1 cellular context compared by ENCODE assay signal in genomic region chr17:27596571-27597187, GRCh38.
TF ChIP-seq lines count a peak whose summit lies in the region.

No MANE protein-coding gene starts in this region.

TF ChIP-seq in IMR-90, 13 proteins besides CTCF, POLR2A, EP300 and RAD21:
- no peak for TF ChIP-seq RCOR1 (IDR thresholded peaks at IDR 0.05; ENCODE audit: insufficient replicate concordance, low read length)
- no peak for TF ChIP-seq NFE2L2 (IDR thresholded peaks at IDR 0.05; ENCODE audit: low read depth, low read length)
- no peak for TF ChIP-seq CEBPB (IDR thresholded peaks at IDR 0.05; ENCODE audit: low read depth, low read length)
- TF ChIP-seq MAZ (IDR thresholded peaks at IDR 0.05; ENCODE audit: borderline replicate concordance, low read depth, low read length): no peak
- no peak for TF ChIP-seq MAFK (IDR thresholded peaks at IDR 0.05; ENCODE audit: low read depth, low read length)
- TF ChIP-seq FOS (IDR thresholded peaks at IDR 0.05; ENCODE audit: low read depth, low read length): no peak
- no peak for TF ChIP-seq CHD1 (IDR thresholded peaks at IDR 0.05; ENCODE audit: low read depth, low read length)
- no peak for TF ChIP-seq MXI1 (IDR thresholded peaks at IDR 0.05; ENCODE audit: borderline replicate concordance, low read depth, low read length)
- TF ChIP-seq ELK1 (IDR thresholded peaks at IDR 0.05; ENCODE audit: borderline replicate concordance, low read depth, low read length): no peak
- no peak for TF ChIP-seq SMC3 (IDR thresholded peaks at IDR 0.05; ENCODE audit: low read depth, low read length)
